Comparison of ENCODE assay signal across 19 cellular contexts in genomic region chr12:113935459-113935858, GRCh38. TPM values are rescaled to one million over a fixed set of nuclear protein-coding genes. Genes with fewer than 3 reads are reported as not detected.
A peak's percentile ranks its signal among the peaks of the same experiment; 100 is the strongest.
DNase-seq lines count a peak whose midpoint lies in the region; ATAC-seq and TF ChIP-seq lines count a peak whose summit lies in the region.
"Had no signal": no experiment of that assay in that cellular context is flagged by ENCODE, and none has a peak within 500 bp of the region (broad histone marks: within the 10 kb centered on the region; RNA-seq: fewer than 3 reads in every experiment).

No MANE protein-coding gene starts in this region.

- peak; percentile 10 for DNase-seq in natural killer cell treated with Interleukin-12 subunit alpha and Interleukin-12 subunit beta and Interleukin-15 and Interleukin-18, amount 100 ng/mL, for 72 hours (ENCODE audit: low spot score)
- no peak for DNase-seq in natural killer cell
- DNase-seq in epithelial cell of prostate (ENCODE audit: low read depth, low spot score): peak; percentile 10
- DNase-seq in substantia nigra (lab: John Stamatoyannopoulos, UW): peak in 2 of 49 donors; percentile 7 to 19
- DNase-seq in activated CD4-positive, alpha-beta T cell treated with anti-CD3 and anti-CD28 coated beads, Interleukin-2, amount 50 U/mL, for 48 hours: no peak
- DNase-seq in mesendoderm: no peak
- DNase-seq: AML-193, C1 segment of cervical spinal cord, GOT3, NCI-H1694, NCI-H2081 treated with DMSO at 0.1 percent for 48 hours, NCI-H2171 treated with DMSO at 0.1 percent for 48 hours, NCI-H524 treated with DMSO at 0.1 percent for 48 hours, NCI-H82, Peyer's patch had no signal

- H3K27ac Mint-ChIP-seq in natural killer cell treated with Interleukin-12 subunit alpha and Interleukin-12 subunit beta and Interleukin-15 and Interleukin-18, amount 100 ng/mL, for 72 hours: no peak overlapping the region
- no peak overlapping the region for H3K27ac Mint-ChIP-seq in natural killer cell
- H3K27ac Mint-ChIP-seq: IgD-negative memory B cell had no signal

- no peaks in the 10 kb centered on the region for H3K79me2 ChIP-seq in mesendoderm (ENCODE audit: control insufficient read depth, insufficient read depth, low read length)

- no peaks in the 10 kb centered on the region for H3K9me3 Mint-ChIP-seq in natural killer cell treated with Interleukin-12 subunit alpha and Interleukin-12 subunit beta and Interleukin-15 and Interleukin-18, amount 100 ng/mL, for 72 hours
- no peaks in the 10 kb centered on the region for H3K9me3 Mint-ChIP-seq in natural killer cell
- H3K9me3 Mint-ChIP-seq: IgD-negative memory B cell had no signal

- peaks cover 20% of the 10 kb centered on the region for H3K4me1 ChIP-seq in mesodermal cell (ENCODE audit: control insufficient read depth, insufficient read depth, low read length, poor library complexity, severe bottlenecking)
- H3K4me1 ChIP-seq in mesendoderm (ENCODE audit: control insufficient read depth, low read depth, low read length): peaks cover 4% of the 10 kb centered on the region
- H3K4me1 ChIP-seq: Peyer's patch had no signal

- no peaks in the 10 kb centered on the region for H3K9me3 ChIP-seq in mesodermal cell (ENCODE audit: control insufficient read depth, low read length)
- H3K9me3 ChIP-seq: Peyer's patch had no signal

- no peaks in the 10 kb centered on the region for H3K79me1 ChIP-seq in mesendoderm (ENCODE audit: low read length)

- H3K56ac ChIP-seq in mesendoderm (ENCODE audit: low read length): no peak overlapping the region

- H2BK5ac ChIP-seq in mesendoderm (ENCODE audit: low read length): no peak overlapping the region

- no peak overlapping the region for H3K4ac ChIP-seq in mesendoderm (ENCODE audit: low read depth, low read length)

- H4K5ac ChIP-seq in mesendoderm (ENCODE audit: low read length): no peak overlapping the region

- H3K4me3 ChIP-seq in mesodermal cell (ENCODE audit: extremely low read depth, insufficient read depth, low read length, poor library complexity, severe bottlenecking) (no peak overlapping the region), mesendoderm (ENCODE audit: low read length) (no peak overlapping the region)
- H3K4me3 ChIP-seq: Peyer's patch had no signal

- H3K4me1 Mint-ChIP-seq in natural killer cell treated with Interleukin-12 subunit alpha and Interleukin-12 subunit beta and Interleukin-15 and Interleukin-18, amount 100 ng/mL, for 72 hours (ENCODE audit: low read depth in 2 of 2): peaks cover 0 to 3% of the 10 kb centered on the region in 2 donors
- peaks cover 6% of the 10 kb centered on the region in 2 donors for H3K4me1 Mint-ChIP-seq in natural killer cell

- H2AK5ac ChIP-seq in mesendoderm (ENCODE audit: low read length): no peak overlapping the region

- no peak for ATAC-seq in natural killer cell treated with Interleukin-12 subunit alpha and Interleukin-12 subunit beta and Interleukin-15 and Interleukin-18, amount 100 ng/mL, for 72 hours
- ATAC-seq in natural killer cell: no peak
- no peak for ATAC-seq in GM19395 (IDR thresholded peaks at IDR 0.05; ENCODE audit: unreplicated experiment)
- ATAC-seq: HCT116 had no signal

- no peaks in the 10 kb centered on the region for H3K27me3 Mint-ChIP-seq in natural killer cell treated with Interleukin-12 subunit alpha and Interleukin-12 subunit beta and Interleukin-15 and Interleukin-18, amount 100 ng/mL, for 72 hours
- H3K27me3 Mint-ChIP-seq in natural killer cell (ENCODE audit: low read depth in 2 of 2): no peaks in the 10 kb centered on the region
- H3K27me3 Mint-ChIP-seq: IgD-negative memory B cell had no signal

- H3K9ac ChIP-seq in mesendoderm (ENCODE audit: low read length): no peak overlapping the region

- H3K23ac ChIP-seq in mesendoderm (ENCODE audit: low read length): no peak overlapping the region

- WGBS in mesodermal cell (ENCODE audit: insufficient coverage in 2 of 2), 2 experiments: 93 to 100% methylated on average over 6 of the region's 6 CpGs
- no CpG with 5 or more reads among the region's 6 CpGs for WGBS in mesendoderm (ENCODE audit: extremely low coverage, insufficient coverage, low lambda C conversion rate)

- H3K18ac ChIP-seq in mesendoderm (ENCODE audit: low read length): no peak overlapping the region

- H3K36me3 ChIP-seq in mesodermal cell (ENCODE audit: control insufficient read depth, insufficient read depth, low read length) (peaks cover 69% of the 10 kb centered on the region), mesendoderm (ENCODE audit: control insufficient read depth, insufficient read depth, low read length) (peaks cover 3% of the 10 kb centered on the region)

- H3K4me2 ChIP-seq in mesendoderm (ENCODE audit: low read length): no peak overlapping the region

- intact Hi-C loops in natural killer cell (cut with micrococcal nuclease): no loop called here

- H3K36me3 Mint-ChIP-seq in natural killer cell treated with Interleukin-12 subunit alpha and Interleukin-12 subunit beta and Interleukin-15 and Interleukin-18, amount 100 ng/mL, for 72 hours: peaks cover 7% of the 10 kb centered on the region
- H3K36me3 Mint-ChIP-seq in natural killer cell: peaks cover 20% of the 10 kb centered on the region

- TF ChIP-seq CTCF in natural killer cell (IDR thresholded peaks at IDR 0.05): no peak

- no peaks in the 10 kb centered on the region for H3K27me3 ChIP-seq in mesendoderm (ENCODE audit: insufficient read depth, low read length, poor library complexity)
- H3K27me3 ChIP-seq: Peyer's patch had no signal

- H3K27ac ChIP-seq in epithelial cell of prostate: no peak overlapping the region
- H3K27ac ChIP-seq in mesodermal cell (ENCODE audit: low read depth, low read length, severe bottlenecking): peak overlapping the region; percentile 46
- peak overlapping the region; percentile 26 for H3K27ac ChIP-seq in substantia nigra (ENCODE audit: low read depth, low read length, poor library complexity, severe bottlenecking)
- no peak overlapping the region for H3K27ac ChIP-seq in mesendoderm (ENCODE audit: low read depth, low read length)
- H3K27ac ChIP-seq: Peyer's patch had no signal

- no peak overlapping the region for H3K4me3 Mint-ChIP-seq in natural killer cell treated with Interleukin-12 subunit alpha and Interleukin-12 subunit beta and Interleukin-15 and Interleukin-18, amount 100 ng/mL, for 72 hours
- H3K4me3 Mint-ChIP-seq in natural killer cell: no peak overlapping the region
- H3K4me3 Mint-ChIP-seq: IgD-negative memory B cell had no signal

- H2BK120ac ChIP-seq in mesendoderm (ENCODE audit: low read depth, low read length): no peak overlapping the region

- H2BK15ac ChIP-seq in mesendoderm (replicated peaks; ENCODE audit: low read depth): no peak overlapping the region

- H4K8ac ChIP-seq in mesendoderm (ENCODE audit: low read depth, low read length): no peak overlapping the region

RNA-seq across cellular contexts. Expression of gene RBM19, which starts 30.7 kb away (rescaled TPM):
- total RNA-seq in natural killer cell treated with Interleukin-12 subunit alpha and Interleukin-12 subunit beta and Interleukin-15 and Interleukin-18, amount 100 ng/mL, for 72 hours: 10 to 100 TPM; 46.9 to 77.8 TPM
- 10 to 100 TPM; 49.9 to 70.6 (median 60.9) TPM for total RNA-seq in natural killer cell
- 23.5 TPM for polyA plus RNA-seq in mesodermal cell (2013, experiment 1 of 2)
- 21.1 TPM for polyA plus RNA-seq in mesodermal cell (2013, experiment 2 of 2)
- 39.6 TPM for polyA plus RNA-seq in mesendoderm (2013, experiment 1 of 2)
- 40.6 TPM for polyA plus RNA-seq in mesendoderm (2013, experiment 2 of 2)

Comparison
In these comparisons a context has a peak if more than half of its experiments do, and no peak if none do; other contexts are left out.
1. DNase-seq: peak in natural killer cell treated with Interleukin-12 subunit alpha and Interleukin-12 subunit beta and Interleukin-15 and Interleukin-18, amount 100 ng/mL, for 72 hours (single experiment) and epithelial cell of prostate (single experiment); none in natural killer cell (single experiment), activated CD4-positive, alpha-beta T cell treated with anti-CD3 and anti-CD28 coated beads, Interleukin-2, amount 50 U/mL, for 48 hours (0 of 2) and mesendoderm (single experiment).
2. H3K27ac ChIP-seq: peak in mesodermal cell (single experiment) and substantia nigra (single experiment); none in epithelial cell of prostate (single experiment) and mesendoderm (single experiment).